Comparison of ENCODE assay signal across 11 cellular contexts in the genomic region with DNA sequence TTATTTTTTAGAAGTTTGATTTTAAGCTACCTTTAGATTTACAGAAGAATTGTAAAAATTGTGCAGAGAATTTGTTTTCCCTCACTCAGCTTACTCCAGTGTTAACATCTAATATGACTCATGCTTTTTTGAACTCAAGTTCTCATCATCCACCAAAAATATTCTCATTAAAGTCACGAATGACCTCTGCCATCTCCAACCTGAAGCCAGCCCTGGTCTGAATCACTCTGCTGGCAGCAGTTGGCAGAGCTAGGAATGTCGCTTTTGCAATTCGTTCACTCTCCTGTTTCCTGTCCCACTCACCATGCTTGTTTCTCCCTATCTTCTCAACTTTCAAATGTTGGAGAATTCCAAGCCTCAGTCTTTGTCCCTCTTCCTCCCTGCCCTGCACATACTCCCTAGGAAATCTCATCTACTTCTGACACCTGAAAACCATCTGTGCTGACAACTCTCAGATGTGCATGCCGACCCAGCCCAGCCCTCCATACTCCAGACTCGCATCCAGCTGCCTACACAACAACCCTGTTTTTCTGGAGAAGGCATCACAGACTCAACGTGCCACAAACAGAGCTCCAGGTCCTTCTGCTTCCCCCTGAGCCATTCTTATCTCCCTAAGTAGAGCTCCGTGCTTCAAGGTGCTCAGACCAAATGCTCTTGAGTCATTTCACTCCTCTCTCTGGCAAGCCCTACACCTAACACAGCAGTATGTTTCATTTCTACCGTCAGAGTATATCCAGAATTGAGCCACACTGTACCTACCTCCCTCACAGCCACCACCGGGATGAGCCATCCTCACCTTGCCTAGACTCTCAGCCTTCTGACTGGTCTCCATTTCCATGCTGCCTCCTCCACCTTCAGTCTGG. TPM values are rescaled to one million over a fixed set of nuclear protein-coding genes. Genes with fewer than 3 reads are reported as not detected.
DNase-seq lines count a peak whose midpoint lies in the region; ATAC-seq and TF ChIP-seq lines count a peak whose summit lies in the region.
"Had no signal": no experiment of that assay in that cellular context is flagged by ENCODE, and none has a peak within 500 bp of the region (broad histone marks: within the 10 kb centered on the region; RNA-seq: fewer than 3 reads in every experiment).

No MANE protein-coding gene starts in this region.

- no peaks in the 10 kb centered on the region for H3K36me3 Mint-ChIP-seq in osteocyte (ENCODE audit: unreplicated experiment)
- H3K36me3 Mint-ChIP-seq: naive thymus-derived CD4-positive, alpha-beta T cell had no signal

- H3K27me3 Mint-ChIP-seq in osteocyte (ENCODE audit: unreplicated experiment) = peaks cover 12% of the 10 kb centered on the region

- H3K36me3 ChIP-seq in H7 (replicated peaks; ENCODE audit: control insufficient read depth, insufficient read depth, low read length) = no peaks in the 10 kb centered on the region

- no peaks in the 10 kb centered on the region for H3K27me3 ChIP-seq in H7 (ENCODE audit: control insufficient read depth, insufficient read depth, low read length)

- DNase-seq in ELR (ENCODE audit: low read depth) = peak; percentile 10
- DNase-seq in H7 = peak; percentile 5
- DNase-seq in RPMI7951 (ENCODE audit: low read depth) = peak; percentile 75
- DNase-seq in osteocyte (ENCODE audit: extremely low spot score, unreplicated experiment) = peak; percentile 46
- DNase-seq in NCI-H1092 (lab: John Stamatoyannopoulos, UW) = no peak
- DNase-seq in central memory CD4-positive, alpha-beta T cell = no peak
- DNase-seq: activated T-cell treated with anti-CD3 and anti-CD28 coated beads, Interleukin-2, amount 50 U/mL, for 4 hours; naive thymus-derived CD4-positive, alpha-beta T cell had no signal

- no peak overlapping the region for H3K4me3 Mint-ChIP-seq in osteocyte (ENCODE audit: unreplicated experiment)
- H3K4me3 Mint-ChIP-seq: activated T-cell treated with anti-CD3 and anti-CD28 coated beads, Interleukin-2, amount 50 U/mL, for 4 hours; naive thymus-derived CD4-positive, alpha-beta T cell had no signal

- H3K4me3 ChIP-seq in H7 (ENCODE audit: insufficient read depth, low read depth, low read length) = no peak overlapping the region
- H3K4me3 ChIP-seq: K562 had no signal

- no peaks in the 10 kb centered on the region for H3K4me1 Mint-ChIP-seq in osteocyte (ENCODE audit: unreplicated experiment)

- no peak for TF ChIP-seq CTCF in osteocyte (IDR thresholded peaks at IDR 0.05)

- H3K27ac Mint-ChIP-seq in osteocyte (ENCODE audit: unreplicated experiment) = no peak overlapping the region
- H3K27ac Mint-ChIP-seq: naive thymus-derived CD4-positive, alpha-beta T cell had no signal

- H3K9me3 Mint-ChIP-seq in osteocyte (ENCODE audit: unreplicated experiment) = no peaks in the 10 kb centered on the region
- H3K9me3 Mint-ChIP-seq: activated T-cell treated with anti-CD3 and anti-CD28 coated beads, Interleukin-2, amount 50 U/mL, for 4 hours had no signal

- no peak for ATAC-seq in GM21723 (IDR thresholded peaks at IDR 0.05; ENCODE audit: unreplicated experiment)
- ATAC-seq: activated T-cell treated with anti-CD3 and anti-CD28 coated beads, Interleukin-2, amount 50 U/mL, for 4 hours; K562; naive thymus-derived CD4-positive, alpha-beta T cell had no signal

RNA-seq across cellular contexts. Expression of a gene that starts 24.9 kb away (rescaled TPM):
- not detected in 2 replicates for total RNA-seq in H7 (2014; rRNA removed; shearing (Covaris generic))
- total RNA-seq in RPMI7951 (2014; rRNA removed; shearing (Covaris generic)) = not detected in 2 replicates
- total RNA-seq in osteocyte = not detected in 2 replicates
- total RNA-seq: activated T-cell treated with anti-CD3 and anti-CD28 coated beads, Interleukin-2, amount 50 U/mL, for 4 hours; fibroblast of lung; K562; naive thymus-derived CD4-positive, alpha-beta T cell had no signal

Comparison
In these comparisons a context has a peak if more than half of its experiments do, and no peak if none do; other contexts are left out.
1. DNase-seq: peak in ELR (single experiment), H7 (single experiment), RPMI7951 (single experiment) and osteocyte (single experiment); none in NCI-H1092 (single experiment) and central memory CD4-positive, alpha-beta T cell (single experiment).